ENCODE assay signal across 1 cellular context in the genomic region with DNA sequence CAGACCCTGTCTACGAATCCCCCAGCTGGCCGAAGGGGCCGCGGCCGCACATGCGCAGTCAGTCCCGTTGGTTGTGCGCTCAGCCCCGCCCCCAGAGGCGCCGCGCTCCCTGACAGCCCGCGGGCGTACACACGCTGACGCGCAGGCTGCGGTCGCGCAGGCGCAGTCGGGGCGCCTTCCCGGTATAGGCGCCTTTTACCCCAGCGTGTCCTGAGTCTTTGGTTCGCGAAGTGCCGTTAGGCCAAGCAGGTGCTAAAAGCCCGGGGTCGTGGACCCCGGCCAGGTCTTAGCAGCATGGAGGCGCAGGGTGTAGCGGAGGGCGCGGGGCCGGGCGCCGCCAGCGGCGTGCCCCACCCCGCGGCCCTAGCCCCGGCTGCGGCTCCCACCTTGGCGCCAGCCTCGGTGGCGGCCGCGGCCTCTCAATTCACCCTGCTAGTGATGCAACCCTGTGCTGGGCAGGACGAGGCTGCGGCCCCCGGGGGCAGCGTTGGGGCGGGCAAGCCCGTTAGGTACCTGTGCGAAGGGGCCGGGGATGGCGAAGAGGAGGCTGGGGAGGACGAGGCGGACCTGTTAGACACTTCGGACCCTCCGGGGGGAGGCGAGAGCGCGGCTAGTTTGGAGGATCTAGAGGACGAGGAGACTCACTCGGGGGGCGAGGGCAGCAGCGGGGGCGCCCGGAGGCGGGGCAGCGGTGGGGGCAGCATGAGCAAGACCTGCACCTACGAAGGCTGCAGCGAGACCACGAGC.
TF ChIP-seq lines count a peak whose summit lies in the region.

A gene with protein sequence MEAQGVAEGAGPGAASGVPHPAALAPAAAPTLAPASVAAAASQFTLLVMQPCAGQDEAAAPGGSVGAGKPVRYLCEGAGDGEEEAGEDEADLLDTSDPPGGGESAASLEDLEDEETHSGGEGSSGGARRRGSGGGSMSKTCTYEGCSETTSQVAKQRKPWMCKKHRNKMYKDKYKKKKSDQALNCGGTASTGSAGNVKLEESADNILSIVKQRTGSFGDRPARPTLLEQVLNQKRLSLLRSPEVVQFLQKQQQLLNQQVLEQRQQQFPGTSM (plus strand): TSS at position 159 of the 747 bp plus-strand sequence. CDS start 136 bp downstream, at position 295.

TF ChIP-seq in GM12878, 131 proteins besides CTCF, POLR2A, EP300 and RAD21 (continued from another document and continues in another):
- TF ChIP-seq CEBPZ (IDR thresholded peaks at IDR 0.05; ENCODE audit: low read depth, low read length), result no peak
- TF ChIP-seq SMAD5 (IDR thresholded peaks at IDR 0.05; ENCODE audit: low read depth), result no peak
- TF ChIP-seq RELA (IDR thresholded peaks at IDR 0.05; ENCODE audit: borderline replicate concordance, partially characterized antibody), result peak; percentile 11
- TF ChIP-seq NKRF (conservative IDR thresholded peaks at IDR 0.05), result peak; percentile 74
- TF ChIP-seq MYB (IDR thresholded peaks at IDR 0.05; ENCODE audit: borderline replicate concordance, low read depth, low read length), result no peak
- no peak for TF ChIP-seq PAX8 (IDR thresholded peaks at IDR 0.05)
- no peak for TF ChIP-seq RELB (IDR thresholded peaks at IDR 0.05; ENCODE audit: low read depth)
- TF ChIP-seq, protein P1, sequence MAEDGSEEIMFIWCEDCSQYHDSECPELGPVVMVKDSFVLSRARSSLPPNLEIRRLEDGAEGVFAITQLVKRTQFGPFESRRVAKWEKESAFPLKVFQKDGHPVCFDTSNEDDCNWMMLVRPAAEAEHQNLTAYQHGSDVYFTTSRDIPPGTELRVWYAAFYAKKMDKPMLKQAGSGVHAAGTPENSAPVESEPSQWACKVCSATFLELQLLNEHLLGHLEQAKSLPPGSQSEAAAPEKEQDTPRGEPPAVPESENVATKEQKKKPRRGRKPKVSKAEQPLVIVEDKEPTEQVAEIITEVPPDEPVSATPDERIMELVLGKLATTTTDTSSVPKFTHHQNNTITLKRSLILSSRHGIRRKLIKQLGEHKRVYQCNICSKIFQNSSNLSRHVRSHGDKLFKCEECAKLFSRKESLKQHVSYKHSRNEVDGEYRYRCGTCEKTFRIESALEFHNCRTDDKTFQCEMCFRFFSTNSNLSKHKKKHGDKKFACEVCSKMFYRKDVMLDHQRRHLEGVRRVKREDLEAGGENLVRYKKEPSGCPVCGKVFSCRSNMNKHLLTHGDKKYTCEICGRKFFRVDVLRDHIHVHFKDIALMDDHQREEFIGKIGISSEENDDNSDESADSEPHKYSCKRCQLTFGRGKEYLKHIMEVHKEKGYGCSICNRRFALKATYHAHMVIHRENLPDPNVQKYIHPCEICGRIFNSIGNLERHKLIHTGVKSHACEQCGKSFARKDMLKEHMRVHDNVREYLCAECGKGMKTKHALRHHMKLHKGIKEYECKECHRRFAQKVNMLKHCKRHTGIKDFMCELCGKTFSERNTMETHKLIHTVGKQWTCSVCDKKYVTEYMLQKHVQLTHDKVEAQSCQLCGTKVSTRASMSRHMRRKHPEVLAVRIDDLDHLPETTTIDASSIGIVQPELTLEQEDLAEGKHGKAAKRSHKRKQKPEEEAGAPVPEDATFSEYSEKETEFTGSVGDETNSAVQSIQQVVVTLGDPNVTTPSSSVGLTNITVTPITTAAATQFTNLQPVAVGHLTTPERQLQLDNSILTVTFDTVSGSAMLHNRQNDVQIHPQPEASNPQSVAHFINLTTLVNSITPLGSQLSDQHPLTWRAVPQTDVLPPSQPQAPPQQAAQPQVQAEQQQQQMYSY (CRISPR knock-in tag; IDR thresholded peaks at IDR 0.05), result no peak
- no peak; the same call in none of the 2 replicates for TF ChIP-seq DPF2 (IDR thresholded peaks at IDR 0.05)
- no peak for TF ChIP-seq NFYA (IDR thresholded peaks at IDR 0.05; ENCODE audit: borderline replicate concordance, low read depth, low read length)
- TF ChIP-seq SUZ12 (IDR thresholded peaks at IDR 0.05; ENCODE audit: unreplicated experiment), result no peak
- TF ChIP-seq RUNX3 (IDR thresholded peaks at IDR 0.05; ENCODE audit: low read length), result peak; percentile 62
- TF ChIP-seq EGR1 (IDR thresholded peaks at IDR 0.05; ENCODE audit: borderline replicate concordance in 1 of 2, low read depth in 2 of 2, low read length in 2 of 2), result peak in 1 of 2 experiments; percentile 11; a peak in 1 of 3 replicates
- TF ChIP-seq IRF4 (IDR thresholded peaks at IDR 0.05; ENCODE audit: low read depth, low read length), result no peak
- TF ChIP-seq ATF7 (IDR thresholded peaks at IDR 0.05; ENCODE audit: low read depth), result no peak
- TF ChIP-seq, protein P2, sequence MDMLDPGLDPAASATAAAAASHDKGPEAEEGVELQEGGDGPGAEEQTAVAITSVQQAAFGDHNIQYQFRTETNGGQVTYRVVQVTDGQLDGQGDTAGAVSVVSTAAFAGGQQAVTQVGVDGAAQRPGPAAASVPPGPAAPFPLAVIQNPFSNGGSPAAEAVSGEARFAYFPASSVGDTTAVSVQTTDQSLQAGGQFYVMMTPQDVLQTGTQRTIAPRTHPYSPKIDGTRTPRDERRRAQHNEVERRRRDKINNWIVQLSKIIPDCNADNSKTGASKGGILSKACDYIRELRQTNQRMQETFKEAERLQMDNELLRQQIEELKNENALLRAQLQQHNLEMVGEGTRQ (IDR thresholded peaks at IDR 0.05; ENCODE audit: borderline replicate concordance, low read depth, low read length), result no peak
- no peak for TF ChIP-seq ZZZ3 (IDR thresholded peaks at IDR 0.05; ENCODE audit: control insufficient read depth, insufficient read length, low read depth)
- TF ChIP-seq SIX5 (IDR thresholded peaks at IDR 0.05; ENCODE audit: low read depth, low read length, severe bottlenecking), result no peak
- no peak for TF ChIP-seq POLR2AphosphoS2 (IDR thresholded peaks at IDR 0.05; ENCODE audit: low read depth, low read length)
- no peak for TF ChIP-seq BRCA1 (IDR thresholded peaks at IDR 0.05; ENCODE audit: low read depth, low read length)
- TF ChIP-seq ATF2 (IDR thresholded peaks at IDR 0.05; ENCODE audit: low read length), result no peak
- TF ChIP-seq MTA2 (IDR thresholded peaks at IDR 0.05; ENCODE audit: low read depth), result no peak
- TF ChIP-seq STAT1 (conservative IDR thresholded peaks at IDR 0.05), result no peak
- TF ChIP-seq SREBF2 (IDR thresholded peaks at IDR 0.05; ENCODE audit: low read length), result no peak
- TF ChIP-seq TCF12 (IDR thresholded peaks at IDR 0.05; ENCODE audit: low read depth, low read length), result 0 out of 2 replicates have a peak, but pooled peaks have one; percentile 22
- TF ChIP-seq NBN (IDR thresholded peaks at IDR 0.05), result no peak
- TF ChIP-seq, protein P3, sequence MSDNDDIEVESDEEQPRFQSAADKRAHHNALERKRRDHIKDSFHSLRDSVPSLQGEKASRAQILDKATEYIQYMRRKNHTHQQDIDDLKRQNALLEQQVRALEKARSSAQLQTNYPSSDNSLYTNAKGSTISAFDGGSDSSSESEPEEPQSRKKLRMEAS (IDR thresholded peaks at IDR 0.05; ENCODE audit: low read depth, low read length), result no peak
- peak; percentile 69 for TF ChIP-seq PKNOX1 (IDR thresholded peaks at IDR 0.05)
- no peak for TF ChIP-seq NFXL1 (IDR thresholded peaks at IDR 0.05; ENCODE audit: borderline replicate concordance)
- TF ChIP-seq JUND (IDR thresholded peaks at IDR 0.05; ENCODE audit: low read depth, low read length), result no peak
- no peak for TF ChIP-seq POU2F2 (IDR thresholded peaks at IDR 0.05; ENCODE audit: borderline replicate concordance, low read depth, low read length)
- no peak for TF ChIP-seq ETV6 (conservative IDR thresholded peaks at IDR 0.05 in 1 of 2, IDR thresholded peaks at IDR 0.05 in 1 of 2; ENCODE audit: borderline replicate concordance in 1 of 2, low read depth in 1 of 2)
- TF ChIP-seq EED (IDR thresholded peaks at IDR 0.05; ENCODE audit: low read depth), result no peak
- no peak for TF ChIP-seq IRF3 (IDR thresholded peaks at IDR 0.05)
- TF ChIP-seq SMC3 (IDR thresholded peaks at IDR 0.05; ENCODE audit: borderline replicate concordance, low read length), result no peak
- no peak for TF ChIP-seq SMAD1 (IDR thresholded peaks at IDR 0.05; ENCODE audit: low read depth, partially characterized antibody)
- peak in 1 of 2 experiments; percentile 35; a peak in 2 of 4 replicates for TF ChIP-seq BHLHE40 (IDR thresholded peaks at IDR 0.05; ENCODE audit: borderline replicate concordance in 1 of 2, low read depth in 2 of 2, low read length in 1 of 2)
- peak; percentile 82; the same call in 1 of the 2 replicates for TF ChIP-seq RB1 (IDR thresholded peaks at IDR 0.05; ENCODE audit: borderline replicate concordance)
